11 cellular contexts compared by ENCODE assay signal in genomic region chr1:171438441-171438840, GRCh38. TPM values are rescaled to one million over a fixed set of nuclear protein-coding genes. Genes with fewer than 3 reads are reported as not detected.
A peak's percentile ranks its signal among the peaks of the same experiment; 100 is the strongest.
DNase-seq lines count a peak whose midpoint lies in the region; ATAC-seq and TF ChIP-seq lines count a peak whose summit lies in the region.
"Had no signal": no experiment of that assay in that cellular context is flagged by ENCODE, and none has a peak within 500 bp of the region (broad histone marks: within the 10 kb centered on the region; RNA-seq: fewer than 3 reads in every experiment).

No MANE protein-coding gene starts in this region.

- intact Hi-C loops in left lung (cut with DNase I) = no loop called here

- H3K27me3 ChIP-seq in left lung (no peaks in the 10 kb centered on the region), H7 (ENCODE audit: control insufficient read depth, insufficient read depth, low read length) (no peaks in the 10 kb centered on the region)
- H3K27me3 ChIP-seq: ovary had no signal

- H3K4me3 ChIP-seq in AG04449 (ENCODE audit: low read depth, low read length) (no peak overlapping the region), LNCaP clone FGC (ENCODE audit: low read depth, low read length) (no peak overlapping the region), choroid plexus epithelial cell (ENCODE audit: low read depth, low read length) (no peak overlapping the region), left lung (no peak overlapping the region), H7 (ENCODE audit: insufficient read depth, low read depth, low read length) (no peak overlapping the region)
- H3K4me3 ChIP-seq: ovary had no signal

- peak; percentile 72 for ATAC-seq in left lung

- H3K4me1 ChIP-seq in left lung = peaks cover 0 to 16% of the 10 kb centered on the region in 2 donors

- H3K36me3 ChIP-seq in left lung (no peaks in the 10 kb centered on the region), H7 (replicated peaks; ENCODE audit: control insufficient read depth, insufficient read depth, low read length) (no peaks in the 10 kb centered on the region)
- H3K36me3 ChIP-seq: ovary had no signal

- DNase-seq in AG04449 (ENCODE audit: low read depth, low spot score) = peak; percentile 91
- peak; percentile 18 for DNase-seq in LNCaP clone FGC (ENCODE audit: low read depth)
- peak; percentile 97 for DNase-seq in choroid plexus epithelial cell (ENCODE audit: low read depth)
- DNase-seq in left lung = peak in 1 of 2 donors; percentile 66
- no peak for DNase-seq in H7
- DNase-seq in caudate nucleus (lab: John Stamatoyannopoulos, UW) = no peak
- DNase-seq in OCI-M2 (lab: John Stamatoyannopoulos, UW; ENCODE audit: unreplicated experiment) = no peak
- no peak for DNase-seq in superior temporal gyrus (ENCODE audit: extremely low spot score)
- DNase-seq: activated effector memory CD4-positive, alpha-beta T cell treated with anti-CD3 and anti-CD28 coated beads, Interleukin-2, amount 50 U/mL, for 16 hours; KBM-7 had no signal

- POLR2A ChIA-PET in AG04449 (lab: Yijun Ruan, JAX) = no interaction called here

- TF ChIP-seq CTCF in AG04449 (IDR thresholded peaks at IDR 0.05; ENCODE audit: insufficient read depth, low read length, missing control alignments) (no peak), LNCaP clone FGC (IDR thresholded peaks at IDR 0.05; ENCODE audit: control insufficient read depth, extremely low read depth, insufficient read depth) (no peak), choroid plexus epithelial cell (conservative IDR thresholded peaks at IDR 0.05; ENCODE audit: low read depth, low read length) (no peak), left lung (IDR thresholded peaks at IDR 0.05) (no peak)

- CTCF ChIA-PET in AG04449 (lab: Yijun Ruan, JAX) = no interaction called here

- no peaks in the 10 kb centered on the region for H3K9me3 ChIP-seq in left lung
- H3K9me3 ChIP-seq: ovary had no signal

- H3K27ac ChIP-seq in left lung (peak overlapping the region in 1 of 2 donors; percentile 23), caudate nucleus (ENCODE audit: low read depth, low read length) (no peak overlapping the region)
- H3K27ac ChIP-seq: ovary had no signal

RNA-seq across cellular contexts. Expression of gene PRRC2C, which starts 46.9 kb away (rescaled TPM):
- 100 to 1,000 TPM; 120 to 155 TPM for total RNA-seq in left lung
- 68.7 and 107 TPM in 2 replicates for total RNA-seq in H7 (2014; rRNA removed; shearing (Covaris generic))

Comparison
In these comparisons a context has a peak if more than half of its experiments do, and no peak if none do; other contexts are left out.
1. DNase-seq: peak in AG04449 (single experiment), LNCaP clone FGC (single experiment) and choroid plexus epithelial cell (single experiment); none in H7 (single experiment), caudate nucleus (0 of 61), OCI-M2 (single experiment) and superior temporal gyrus (single experiment).